Comparison of ENCODE assay signal across 25 cellular contexts in the genomic region with DNA sequence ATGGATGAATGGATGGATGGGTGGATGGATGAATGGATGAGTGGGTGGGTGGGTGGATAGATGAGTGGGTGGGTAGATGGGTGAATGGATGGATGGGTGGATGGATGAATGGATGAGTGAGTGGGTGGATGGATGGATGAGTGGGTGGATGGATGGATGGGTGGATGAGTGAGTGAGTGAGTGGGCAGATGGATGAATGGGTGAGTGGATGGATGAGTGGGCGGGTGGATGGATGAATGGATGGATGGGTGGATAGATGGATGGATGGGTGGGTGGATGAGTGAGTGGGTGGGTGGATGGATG. TPM values are rescaled to one million over a fixed set of nuclear protein-coding genes. Genes with fewer than 3 reads are reported as not detected.
A peak's percentile ranks its signal among the peaks of the same experiment; 100 is the strongest.
DNase-seq lines count a peak whose midpoint lies in the region; ATAC-seq, FAIRE-seq and TF ChIP-seq lines count a peak whose summit lies in the region.
"Had no signal": no experiment of that assay in that cellular context is flagged by ENCODE, and none has a peak within 500 bp of the region (broad histone marks: within the 10 kb centered on the region; RNA-seq: fewer than 3 reads in every experiment).

No MANE protein-coding gene starts in this region.

- H3K27me3 ChIP-seq in IMR-90 (ENCODE audit: control insufficient read depth, insufficient read depth, low read length) (peaks cover 5% of the 10 kb centered on the region), K562 (ENCODE audit: control insufficient read depth in 2 of 2, insufficient read depth in 2 of 2, low read length in 2 of 2) (0 out of 5 replicates have a peak, but pooled peaks cover 0 to 5% of the 10 kb centered on the region in 2 experiments)
- H3K27me3 ChIP-seq: BE2C; BLaER1 treated with 17β-estradiol and CSF1 and Interleukin-3, amounts not matched to agents 10 nM and 100 nM had no signal

- no peaks in the 10 kb centered on the region for H3K27me3 Mint-ChIP-seq in endothelial cell (ENCODE audit: unreplicated experiment)
- H3K27me3 Mint-ChIP-seq: CD4-positive, alpha-beta T cell; CD8-positive, alpha-beta memory T cell had no signal

- TF ChIP-seq RAD21 in IMR-90 (IDR thresholded peaks at IDR 0.05; ENCODE audit: low read length) (no peak), K562 (CRISPR knock-in tag; conservative IDR thresholded peaks at IDR 0.05 in 1 of 2, IDR thresholded peaks at IDR 0.05 in 1 of 2) (no peak)

- TF ChIP-seq POLR2A in GM12891 (IDR thresholded peaks at IDR 0.05; ENCODE audit: low read depth, low read length) (no peak), IMR-90 (IDR thresholded peaks at IDR 0.05; ENCODE audit: low read depth, low read length) (no peak), K562 (conservative IDR thresholded peaks at IDR 0.05) (no peak)

- no peaks in the 10 kb centered on the region for H3K79me1 ChIP-seq in IMR-90 (ENCODE audit: low read depth in 1 of 2, low read length in 2 of 2)

- no peak overlapping the region for H3K4me2 ChIP-seq in IMR-90 (ENCODE audit: low read depth, low read length)
- H3K4me2 ChIP-seq in K562 (ENCODE audit: insufficient read depth, low read length): no peak overlapping the region
- H3K4me2 ChIP-seq: A549; BLaER1 treated with 17β-estradiol and CSF1 and Interleukin-3, amounts not matched to agents 10 nM and 100 nM had no signal

- H2BK20ac ChIP-seq in IMR-90 (ENCODE audit: low read depth, low read length): no peak overlapping the region

- H3K9me3 Mint-ChIP-seq in stimulated activated effector memory CD8-positive, alpha-beta T cell treated with anti-CD3 and anti-CD28 coated beads, Interleukin-12 subunit alpha, Interleukin-12 subunit beta, amount 100 ng/mL, for 72 hours: peaks cover 6% of the 10 kb centered on the region
- H3K9me3 Mint-ChIP-seq in endothelial cell (ENCODE audit: unreplicated experiment): no peaks in the 10 kb centered on the region

- dilution Hi-C loops in IMR-90 (cut with HindIII; ENCODE audit: low sequenced_read_pairs, unreplicated experiment): no loop called here

- FAIRE-seq in GM12891 (lab: Jason Lieb, UNC) (peak; percentile 51), K562 (lab: Jason Lieb, UNC) (no peak)
- FAIRE-seq: A549, D721Med, GM12892, H54 had no signal

- no peak overlapping the region for H4K8ac ChIP-seq in IMR-90 (ENCODE audit: low read depth in 2 of 2, low read length in 2 of 2)

- H3K23ac ChIP-seq in IMR-90 (ENCODE audit: low read depth, low read length): no peak overlapping the region

- POLR2A ChIA-PET in IMR-90 (lab: Charles Lee; ENCODE audit: unreplicated experiment): no interaction called here
- POLR2A ChIA-PET in K562 (lab: Yijun Ruan, JAX): no interaction called here

- ATAC-seq in IMR-90 (ENCODE audit: low read depth) (no peak), K562 (no peak)
- ATAC-seq in stimulated activated effector memory CD8-positive, alpha-beta T cell treated with anti-CD3 and anti-CD28 coated beads, Interleukin-12 subunit alpha, Interleukin-12 subunit beta, amount 100 ng/mL, for 72 hours: no peak
- ATAC-seq: A549 had no signal

- H3K36me3 Mint-ChIP-seq in stimulated activated effector memory CD8-positive, alpha-beta T cell treated with anti-CD3 and anti-CD28 coated beads, Interleukin-12 subunit alpha, Interleukin-12 subunit beta, amount 100 ng/mL, for 72 hours: peaks cover 13% of the 10 kb centered on the region
- H3K36me3 Mint-ChIP-seq in endothelial cell (ENCODE audit: low read depth, unreplicated experiment): no peaks in the 10 kb centered on the region
- H3K36me3 Mint-ChIP-seq: CD14-positive monocyte had no signal

- no peak overlapping the region for H2AFZ ChIP-seq in IMR-90 (replicated peaks; ENCODE audit: low read length, poor library complexity)
- H2AFZ ChIP-seq in K562 (ENCODE audit: low read depth, low read length): no peak overlapping the region

- no peak overlapping the region for H3K18ac ChIP-seq in IMR-90 (ENCODE audit: low read depth, low read length)

- CTCF ChIA-PET in IMR-90 (lab: Yijun Ruan, JAX): no interaction called here
- CTCF ChIA-PET in K562 (lab: Yijun Ruan, JAX; ENCODE audit: low intra/inter-chr PET ratio): no interaction called here

- no TSS peak for BruUV-seq in IMR-90 (replicated peaks; lab: Mats Ljungman, UMichigan)
- no TSS peak for BruUV-seq in K562 (replicated peaks; lab: Mats Ljungman, UMichigan)

- no peak for TF ChIP-seq EP300 in K562 (IDR thresholded peaks at IDR 0.05; ENCODE audit: low read length)

- no peak overlapping the region for H2AK5ac ChIP-seq in IMR-90 (ENCODE audit: low read depth, low read length)

- peak overlapping the region; percentile 13 for H2BK5ac ChIP-seq in IMR-90 (ENCODE audit: low read depth, low read length, poor library complexity, severe bottlenecking)

- DNase-seq in GM12891 (ENCODE audit: insufficient read length, low spot score): no peak
- no peak for DNase-seq in IMR-90
- DNase-seq in K562 (ENCODE audit: extremely low read depth in 1 of 4, low spot score in 3 of 4): no peak
- no peak for DNase-seq in stimulated activated effector memory CD8-positive, alpha-beta T cell treated with anti-CD3 and anti-CD28 coated beads, Interleukin-12 subunit alpha, Interleukin-12 subunit beta, amount 100 ng/mL, for 72 hours (ENCODE audit: low spot score in 2 of 2)
- DNase-seq in endothelial cell (ENCODE audit: low spot score): no peak
- DNase-seq in OCI-M1 (lab: John Stamatoyannopoulos, UW): no peak
- DNase-seq in GF-D8 (lab: John Stamatoyannopoulos, UW): no peak
- DNase-seq: 8988T; ACHN; AML-193; BE2C; CD4-positive, alpha-beta T cell; CD8-positive, alpha-beta memory T cell; DMS 273 treated with DMSO at 0.1 percent for 48 hours; DMS79; EL; GDM1; GOT3 had no signal

- H3K9ac ChIP-seq in IMR-90 (ENCODE audit: low read depth, low read length): no peak overlapping the region
- H3K9ac ChIP-seq in K562 (ENCODE audit: insufficient read depth in 1 of 2, low read depth in 2 of 2, low read length in 2 of 2): no peak overlapping the region
- H3K9ac ChIP-seq: BLaER1 treated with 17β-estradiol and CSF1 and Interleukin-3, amounts not matched to agents 10 nM and 100 nM had no signal

- H3K27ac ChIP-seq in IMR-90 (ENCODE audit: insufficient read depth, low read length) (no peak overlapping the region), K562 (ENCODE audit: extremely low read depth, low read depth, low read length) (no peak overlapping the region)
- H3K27ac ChIP-seq: A549; BLaER1 treated with 17β-estradiol and CSF1 and Interleukin-3, amounts not matched to agents 10 nM and 100 nM had no signal

- no peak overlapping the region for H3K14ac ChIP-seq in IMR-90 (replicated peaks; ENCODE audit: low read depth, low read length)

- H3K4me1 Mint-ChIP-seq in stimulated activated effector memory CD8-positive, alpha-beta T cell treated with anti-CD3 and anti-CD28 coated beads, Interleukin-12 subunit alpha, Interleukin-12 subunit beta, amount 100 ng/mL, for 72 hours: peaks cover 24% of the 10 kb centered on the region
- H3K4me1 Mint-ChIP-seq in endothelial cell (ENCODE audit: unreplicated experiment): peaks cover 6% of the 10 kb centered on the region

- no peaks in the 10 kb centered on the region for H4K20me1 ChIP-seq in IMR-90 (ENCODE audit: insufficient read depth, low read length)
- no peaks in the 10 kb centered on the region for H4K20me1 ChIP-seq in K562 (replicated peaks; ENCODE audit: control insufficient read depth, insufficient read depth, low read length)
- H4K20me1 ChIP-seq: BLaER1 treated with 17β-estradiol and CSF1 and Interleukin-3, amounts not matched to agents 10 nM and 100 nM had no signal

- intact Hi-C loops in IMR-90 (cut with micrococcal nuclease): no loop called here
- intact Hi-C loops in K562 (cut with micrococcal nuclease): no loop called here

- H3K4ac ChIP-seq in IMR-90 (ENCODE audit: low read depth, low read length): no peak overlapping the region

- peak overlapping the region; percentile 73 for H3K27ac Mint-ChIP-seq in stimulated activated effector memory CD8-positive, alpha-beta T cell treated with anti-CD3 and anti-CD28 coated beads, Interleukin-12 subunit alpha, Interleukin-12 subunit beta, amount 100 ng/mL, for 72 hours
- H3K27ac Mint-ChIP-seq in endothelial cell (ENCODE audit: unreplicated experiment): no peak overlapping the region
- H3K27ac Mint-ChIP-seq: CD14-positive monocyte; CD4-positive, alpha-beta T cell; CD8-positive, alpha-beta memory T cell had no signal

- no peak overlapping the region for H3K4me3 Mint-ChIP-seq in stimulated activated effector memory CD8-positive, alpha-beta T cell treated with anti-CD3 and anti-CD28 coated beads, Interleukin-12 subunit alpha, Interleukin-12 subunit beta, amount 100 ng/mL, for 72 hours
- H3K4me3 Mint-ChIP-seq in endothelial cell (ENCODE audit: unreplicated experiment): no peak overlapping the region
- H3K4me3 Mint-ChIP-seq: CD14-positive monocyte; CD4-positive, alpha-beta T cell; CD8-positive, alpha-beta memory T cell had no signal

- H3K9me3 ChIP-seq in IMR-90 (ENCODE audit: control insufficient read depth, insufficient read depth, low read length): no peaks in the 10 kb centered on the region
- 0 out of 2 replicates have a peak, but pooled peaks cover 3% of the 10 kb centered on the region for H3K9me3 ChIP-seq in K562 (replicated peaks; ENCODE audit: control insufficient read depth, insufficient read depth, low read depth, low read length)
- H3K9me3 ChIP-seq: A549, BE2C had no signal

- no peaks in the 10 kb centered on the region for H3K4me1 ChIP-seq in IMR-90 (ENCODE audit: control insufficient read depth, insufficient read depth, low read length)
- H3K4me1 ChIP-seq in K562 (replicated peaks in 1 of 2; ENCODE audit: control insufficient read depth in 2 of 2, insufficient read depth in 2 of 2, low read length in 2 of 2): peaks cover 3 to 18% of the 10 kb centered on the region in 2 experiments; a peak in 3 of 5 replicates
- H3K4me1 ChIP-seq: BE2C, HAP-1 had no signal

- TF ChIP-seq CTCF in IMR-90 (conservative IDR thresholded peaks at IDR 0.05; ENCODE audit: low read depth, low read length) (no peak), K562 (IDR thresholded peaks at IDR 0.05 in 2 of 3, conservative IDR thresholded peaks at IDR 0.05 in 1 of 3; ENCODE audit: insufficient read depth in 2 of 3, low read depth in 1 of 3, low read length in 3 of 3) (no peak), endothelial cell (IDR thresholded peaks at IDR 0.05; ENCODE audit: unreplicated experiment) (no peak)

- no peak overlapping the region for H2AK9ac ChIP-seq in IMR-90 (replicated peaks; ENCODE audit: low read depth, low read length, poor library complexity)

- 83% methylated on average over 1 of the region's 1 CpG; no CpG with 5 or more reads in 1 of the 2 experiments for WGBS in IMR-90 (ENCODE audit: extremely low coverage in 2 of 2, insufficient read length in 1 of 2), 2 experiments
- 0% methylated on average over 1 of the region's 1 CpG for WGBS in K562 (ENCODE audit: insufficient coverage, low coverage, missing lambda C conversion rate)

- H3K4me3 ChIP-seq in IMR-90 (ENCODE audit: insufficient read depth, low read depth, low read length) (no peak overlapping the region), K562 (no peak overlapping the region)
- H3K4me3 ChIP-seq: A549; BLaER1 treated with 17β-estradiol and CSF1 and Interleukin-3, amounts not matched to agents 10 nM and 100 nM; HAP-1 had no signal

- H3K56ac ChIP-seq in IMR-90 (ENCODE audit: extremely low read depth, insufficient read depth, low read length): no peak overlapping the region

- H2BK15ac ChIP-seq in IMR-90 (ENCODE audit: low read depth, low read length): no peak overlapping the region

- H4K5ac ChIP-seq in IMR-90 (ENCODE audit: low read depth, low read length): no peak overlapping the region

- no peak overlapping the region for H4K91ac ChIP-seq in IMR-90 (ENCODE audit: insufficient read depth, low read depth, low read length)

- in situ Hi-C loops in IMR-90 (cut with MboI; ENCODE audit: low sequenced_read_pairs) (no loop called here), K562 (cut with MboI) (no loop called here)

- no peak overlapping the region for H2BK120ac ChIP-seq in IMR-90 (ENCODE audit: low read depth, low read length)

- H3K79me2 ChIP-seq in K562 (ENCODE audit: control insufficient read depth, insufficient read depth, low read length): no peaks in the 10 kb centered on the region

- H3K36me3 ChIP-seq in IMR-90 (ENCODE audit: control insufficient read depth, insufficient read depth, low read length) (no peaks in the 10 kb centered on the region), K562 (ENCODE audit: control insufficient read depth, insufficient read depth, low read length) (no peaks in the 10 kb centered on the region)
- H3K36me3 ChIP-seq: BE2C had no signal

- H3K9me1 ChIP-seq in IMR-90 (ENCODE audit: insufficient read depth, low read length) (no peaks in the 10 kb centered on the region), K562 (ENCODE audit: control insufficient read depth, insufficient read depth, low read length) (no peaks in the 10 kb centered on the region)

RNA-seq across cellular contexts. Expression of a gene that starts 6.4 kb away (rescaled TPM):
- polyA plus RNA-seq in GM12891 (2012; ENCODE audit: low read depth, missing spikeins): 17.3 TPM
- 10.9 and 14.2 TPM in 2 replicates for total RNA-seq in IMR-90 (2012; rRNA removed)
- 23.5 and 27.6 TPM in 2 replicates for polyA plus RNA-seq in IMR-90 (2012; rRNA removed)
- 15.9 and 23.1 TPM in 2 replicates for polyA plus RNA-seq in IMR-90 (2012; cell fraction: cytosol; rRNA removed)
- 67.2 and 166 TPM in 2 replicates for polyA plus RNA-seq in IMR-90 (2012; cell fraction: nucleus; rRNA removed; ENCODE audit: low replicate concordance)
- 32.2 and 108 TPM in 2 replicates for total RNA-seq in K562 (2011; cell fraction: chromatin; rRNA removed; ENCODE audit: low replicate concordance)
- total RNA-seq in K562 (2011; cell fraction: nucleolus; rRNA removed): 85.9 and 107 TPM in 2 replicates
- 35.6 and 47.7 TPM in 2 replicates for total RNA-seq in K562 (2011; cell fraction: nucleoplasm; rRNA removed)
- total RNA-seq in K562 (2014; rRNA removed): 41.7 and 49.9 TPM in 2 replicates
- total RNA-seq in K562 (2014; rRNA removed; fragmentation: Illumina TruSeq; extraction: Trizol): 11.0 and 12.4 TPM in 2 replicates
- 16.2 and 19.2 TPM in 2 replicates for total RNA-seq in K562 (2015; rRNA removed; fragmentation: Illumina TruSeq; extraction: Trizol)
- 50.2 and 52.6 TPM in 2 replicates for total RNA-seq in K562 (2021)
- polyA plus RNA-seq in K562 (2011; rRNA removed): 21.9 and 35.8 TPM in 2 replicates
- 23.3 and 42.8 TPM in 2 replicates for polyA plus RNA-seq in K562 (2011; cell fraction: cytosol; rRNA removed)
- polyA plus RNA-seq in K562 (2011; cell fraction: nucleus; rRNA removed): 157 and 196 TPM in 2 replicates
- polyA plus RNA-seq in K562 (2012): 32.5 and 46.3 TPM in 2 replicates
- 34.2 and 55.7 TPM in 2 replicates for polyA plus RNA-seq in K562 (2014; fragmentation: Illumina TruSeq; extraction: Trizol)
- 1 to 10 TPM; 1.2 to 2.6 TPM for polyA plus RNA-seq in K562 (2014; fragmentation: Nextera tagmentation; extraction: Ambion mirVana)
- polyA plus RNA-seq in K562 (2014; rRNA removed): 39.6 and 48.0 TPM in 2 replicates
- 9.4 and 10.4 TPM in 2 replicates for polyA minus RNA-seq in K562 (2011; rRNA and poly(A)+ RNA removed)
- polyA minus RNA-seq in K562 (2011; cell fraction: cytosol; rRNA and poly(A)+ RNA removed): 17.7 and 29.2 TPM in 2 replicates
- 35.1 and 38.8 TPM in 2 replicates for polyA minus RNA-seq in K562 (2011; cell fraction: nucleus; rRNA and poly(A)+ RNA removed)
- 29.2 TPM for total RNA-seq in endothelial cell (ENCODE audit: unreplicated experiment)

RNA-seq across cellular contexts. Expression of a gene that starts 34.5 kb away (rescaled TPM):
- polyA plus RNA-seq in GM12891 (2012; ENCODE audit: low read depth, missing spikeins): 0.55 TPM
- total RNA-seq in IMR-90 (2012; rRNA removed) (not detected in 2 replicates), K562 (2014; rRNA removed) (0.09 TPM in 1 of 2 replicates, not detected in the other), K562 (2014; rRNA removed; fragmentation: Illumina TruSeq; extraction: Trizol) (0.04 TPM in 1 of 2 replicates, not detected in the other), K562 (2015; rRNA removed; fragmentation: Illumina TruSeq; extraction: Trizol) (0.19 and 0.33 TPM in 2 replicates), K562 (2021) (0.22 and 0.24 TPM in 2 replicates), endothelial cell (ENCODE audit: unreplicated experiment) (1.8 TPM)
- polyA plus RNA-seq in IMR-90 (2012; rRNA removed) (not detected in 2 replicates), K562 (2011; rRNA removed) (0.13 and 0.53 TPM in 2 replicates), K562 (2014; fragmentation: Illumina TruSeq; extraction: Trizol) (0.12 and 0.29 TPM in 2 replicates), K562 (2014; fragmentation: Nextera tagmentation; extraction: Ambion mirVana) (not detected), K562 (2014; rRNA removed) (not detected in 2 replicates)
- polyA plus RNA-seq in IMR-90 (2012; cell fraction: cytosol; rRNA removed): not detected in 2 replicates
- not detected in 2 replicates for polyA plus RNA-seq in IMR-90 (2012; cell fraction: nucleus; rRNA removed; ENCODE audit: low replicate concordance)
- 0.90 and 1.9 TPM in 2 replicates for total RNA-seq in K562 (2011; cell fraction: chromatin; rRNA removed; ENCODE audit: low replicate concordance)
- total RNA-seq in K562 (2011; cell fraction: nucleolus; rRNA removed): not detected in 2 replicates
- 0.15 TPM in 1 of 2 replicates, not detected in the other for total RNA-seq in K562 (2011; cell fraction: nucleoplasm; rRNA removed)
- polyA plus RNA-seq in K562 (2011; cell fraction: cytosol; rRNA removed): 0.07 and 0.40 TPM in 2 replicates
- 0.65 and 1.0 TPM in 2 replicates for polyA plus RNA-seq in K562 (2011; cell fraction: nucleus; rRNA removed)
- 0.51 and 1.4 TPM in 2 replicates for polyA plus RNA-seq in K562 (2012)
- polyA minus RNA-seq in K562 (2011; rRNA and poly(A)+ RNA removed): 0.35 and 0.69 TPM in 2 replicates
- polyA minus RNA-seq in K562 (2011; cell fraction: cytosol; rRNA and poly(A)+ RNA removed): not detected in 2 replicates
- polyA minus RNA-seq in K562 (2011; cell fraction: nucleus; rRNA and poly(A)+ RNA removed): 0.27 and 0.67 TPM in 2 replicates
- total RNA-seq: CD4-positive, alpha-beta T cell; CD8-positive, alpha-beta memory T cell had no signal
- polyA plus RNA-seq: CD8-positive, alpha-beta memory T cell had no signal
